ENCODE assay signal across 30 cellular contexts in the genomic region with DNA sequence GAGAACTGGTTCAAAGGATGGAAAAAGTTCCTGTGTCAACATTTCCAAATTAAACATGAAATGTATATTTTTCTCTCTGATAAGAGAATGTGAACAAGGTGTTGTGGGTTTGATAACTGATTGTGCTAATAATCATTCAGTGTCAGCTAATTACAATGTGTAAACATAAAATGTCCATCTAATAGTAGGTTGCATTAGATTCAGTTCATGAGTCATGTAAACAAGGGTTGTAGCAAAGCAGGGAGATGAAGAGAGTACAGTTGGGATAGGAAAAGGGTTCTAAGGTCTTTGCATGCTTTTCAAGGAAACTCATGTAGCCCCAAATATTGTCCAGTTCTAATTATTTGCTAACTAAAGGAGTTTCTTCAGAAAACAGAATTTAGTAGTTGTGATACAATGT. TPM values are rescaled to one million over a fixed set of nuclear protein-coding genes. Genes with fewer than 3 reads are reported as not detected.
A peak's percentile ranks its signal among the peaks of the same experiment; 100 is the strongest.
DNase-seq lines count a peak whose midpoint lies in the region; ATAC-seq, FAIRE-seq and TF ChIP-seq lines count a peak whose summit lies in the region.
"Had no signal": no experiment of that assay in that cellular context is flagged by ENCODE, and none has a peak within 500 bp of the region (broad histone marks: within the 10 kb centered on the region; RNA-seq: fewer than 3 reads in every experiment).

No MANE protein-coding gene starts in this region.

- H3K14ac ChIP-seq in mesenchymal stem cell (ENCODE audit: low read length in 2 of 2): no peak overlapping the region

- H3K27me3 Mint-ChIP-seq in HFFc6 (ENCODE audit: insufficient read depth): peaks cover 3% of the 10 kb centered on the region

- no peak overlapping the region for H2AK5ac ChIP-seq in mesenchymal stem cell (ENCODE audit: low read length, severe bottlenecking)

- H4K20me1 ChIP-seq in KMS-11 (ENCODE audit: insufficient read depth): no peaks in the 10 kb centered on the region
- H4K20me1 ChIP-seq: BLaER1 had no signal

- peak overlapping the region; percentile 31; the same call in 1 of the 2 replicates for H3K4me3 Mint-ChIP-seq in HFFc6
- H3K4me3 Mint-ChIP-seq: CD14-positive monocyte; CD4-positive, alpha-beta memory T cell; CD4-positive, CD25-positive, alpha-beta regulatory T cell; CD8-positive, alpha-beta memory T cell had no signal

- H3K36me3 Mint-ChIP-seq in HFFc6 (ENCODE audit: low read depth): peaks cover 63% of the 10 kb centered on the region
- H3K36me3 Mint-ChIP-seq: CD14-positive monocyte; CD4-positive, alpha-beta memory T cell; CD4-positive, CD25-positive, alpha-beta regulatory T cell; CD8-positive, alpha-beta memory T cell had no signal

- H3K27ac ChIP-seq in KMS-11: no peak overlapping the region
- H3K27ac ChIP-seq in mesenchymal stem cell (ENCODE audit: low read length, poor library complexity, severe bottlenecking): no peak overlapping the region
- no peak overlapping the region for H3K27ac ChIP-seq in kidney (ENCODE audit: low read depth in 2 of 2, low read length in 2 of 2)
- H3K27ac ChIP-seq: BLaER1 had no signal

- no peaks in the 10 kb centered on the region for H3K9me3 Mint-ChIP-seq in HFFc6
- H3K9me3 Mint-ChIP-seq: CD14-positive monocyte; CD4-positive, alpha-beta memory T cell; CD8-positive, alpha-beta memory T cell had no signal

- H2BK5ac ChIP-seq in mesenchymal stem cell (ENCODE audit: low read depth, low read length, poor library complexity, severe bottlenecking): no peak overlapping the region

- H3K4me1 Mint-ChIP-seq in HFFc6 (ENCODE audit: low read depth): peaks cover 92% of the 10 kb centered on the region
- H3K4me1 Mint-ChIP-seq: CD8-positive, alpha-beta memory T cell had no signal

- H3K4me1 ChIP-seq in KMS-11 (ENCODE audit: low read depth, poor library complexity, severe bottlenecking) (peaks cover 76% of the 10 kb centered on the region), mesenchymal stem cell (ENCODE audit: control insufficient read depth, insufficient read depth, low read depth, low read length) (no peaks in the 10 kb centered on the region), kidney (ENCODE audit: control insufficient read depth in 1 of 2, insufficient read depth in 1 of 2, low read depth in 1 of 2, low read length in 2 of 2) (no peaks in the 10 kb centered on the region)
- H3K4me1 ChIP-seq: BE2C had no signal

- H2BK15ac ChIP-seq in mesenchymal stem cell (ENCODE audit: low read depth, poor library complexity, severe bottlenecking): no peak overlapping the region

- ATAC-seq in HG03139 (IDR thresholded peaks at IDR 0.05; ENCODE audit: unreplicated experiment): no peak
- ATAC-seq: GM12878 had no signal

- H3K27ac Mint-ChIP-seq in HFFc6: peak overlapping the region; percentile 30
- H3K27ac Mint-ChIP-seq: CD14-positive monocyte; CD4-positive, alpha-beta memory T cell; CD4-positive, CD25-positive, alpha-beta regulatory T cell; CD8-positive, alpha-beta memory T cell had no signal

- H3K23ac ChIP-seq in mesenchymal stem cell (ENCODE audit: low read length in 2 of 2): no peak overlapping the region

- no peak overlapping the region for H3K9ac ChIP-seq in KMS-11
- no peak overlapping the region for H3K9ac ChIP-seq in mesenchymal stem cell (ENCODE audit: low read length)
- no peak overlapping the region for H3K9ac ChIP-seq in kidney (ENCODE audit: low read length in 2 of 2)
- H3K9ac ChIP-seq: BLaER1 had no signal

- DNase-seq in HCEC 1CT (peak; percentile 36), HFFc6 (no peak), mesenchymal stem cell (peak; percentile 68), GM10266 (ENCODE audit: extremely low spot score) (no peak), kidney (no peak), SK-N-DZ (ENCODE audit: low spot score) (no peak)
- DNase-seq: 8988T; ACHN; BE2C; C1 segment of cervical spinal cord; CD4-positive, alpha-beta memory T cell; CD4-positive, CD25-positive, alpha-beta regulatory T cell; CD8-positive, alpha-beta memory T cell; COR-L47; DMS 273 treated with DMSO at 0.1 percent for 48 hours; DMS153; DMS53; DMS79; DND-41; EL; GF-D8 had no signal

- TF ChIP-seq CTCF in HFFc6 (IDR thresholded peaks at IDR 0.05) (no peak), KMS-11 (conservative IDR thresholded peaks at IDR 0.05; ENCODE audit: low read depth, low read length) (no peak), GM10266 (IDR thresholded peaks at IDR 0.05; ENCODE audit: control insufficient read depth, insufficient read depth, low read depth, missing control alignments) (no peak), kidney (IDR thresholded peaks at IDR 0.05; ENCODE audit: borderline replicate concordance, extremely low read depth, insufficient read depth) (no peak)

- H3K27me3 ChIP-seq in KMS-11 (ENCODE audit: insufficient read depth, low read depth) (no peaks in the 10 kb centered on the region), mesenchymal stem cell (ENCODE audit: control insufficient read depth in 1 of 2, insufficient read depth in 1 of 2, low read length in 2 of 2) (no peaks in the 10 kb centered on the region)
- H3K27me3 ChIP-seq: BE2C, BLaER1 had no signal

- H3K9me3 ChIP-seq in mesenchymal stem cell (ENCODE audit: control insufficient read depth, low read length) (no peaks in the 10 kb centered on the region), kidney (ENCODE audit: control insufficient read depth in 1 of 2, low read length in 2 of 2) (no peaks in the 10 kb centered on the region)
- H3K9me3 ChIP-seq: BE2C, BLaER1 had no signal

- no peak overlapping the region for H3K18ac ChIP-seq in mesenchymal stem cell (ENCODE audit: low read depth in 1 of 2, low read length in 2 of 2)

- H3K79me2 ChIP-seq in KMS-11 (ENCODE audit: insufficient read depth, low read depth): no peaks in the 10 kb centered on the region

- FAIRE-seq in kidney (lab: Jason Lieb, UNC): no peak
- FAIRE-seq: A204.1, G401.6, GM12878, GM12892, GM18507 had no signal

- H3K36me3 ChIP-seq in KMS-11 (ENCODE audit: insufficient read depth) (no peaks in the 10 kb centered on the region), mesenchymal stem cell (ENCODE audit: control insufficient read depth in 1 of 2, insufficient read depth in 2 of 2, low read depth in 1 of 2, low read length in 2 of 2) (no peaks in the 10 kb centered on the region), kidney (ENCODE audit: control insufficient read depth in 1 of 2, insufficient read depth in 2 of 2, low read length in 2 of 2) (no peaks in the 10 kb centered on the region)
- H3K36me3 ChIP-seq: BE2C had no signal

- intact Hi-C loops in kidney (cut with DNase I): no loop called here

- H2AFZ ChIP-seq in KMS-11 (ENCODE audit: low read depth): no peak overlapping the region
- H2AFZ ChIP-seq in mesenchymal stem cell (ENCODE audit: low read depth, low read length): no peak overlapping the region

- no peak overlapping the region for H3K4ac ChIP-seq in mesenchymal stem cell (ENCODE audit: low read depth in 1 of 2, low read length in 2 of 2)

- H3K4me2 ChIP-seq in KMS-11 (peak overlapping the region; percentile 21), mesenchymal stem cell (ENCODE audit: low read length, poor library complexity, severe bottlenecking) (no peak overlapping the region)
- H3K4me2 ChIP-seq: BLaER1 had no signal

- no peak overlapping the region for H2BK120ac ChIP-seq in mesenchymal stem cell (ENCODE audit: low read depth, low read length)

- H3K4me3 ChIP-seq in KMS-11 (IDR thresholded peaks at IDR 0.05; ENCODE audit: insufficient read depth, low read depth, low read length) (no peak overlapping the region), mesenchymal stem cell (ENCODE audit: insufficient read depth in 1 of 2, low read depth in 1 of 2, low read length in 2 of 2) (no peak overlapping the region), kidney (ENCODE audit: low read length in 2 of 2) (no peak overlapping the region)
- H3K4me3 ChIP-seq: BLaER1, GM12878 had no signal

- no peak overlapping the region for H4K8ac ChIP-seq in mesenchymal stem cell (ENCODE audit: low read length)

- H2BK12ac ChIP-seq in mesenchymal stem cell (ENCODE audit: low read length in 2 of 2): no peak overlapping the region

- no peak overlapping the region for H4K91ac ChIP-seq in mesenchymal stem cell (ENCODE audit: low read length)

- peaks cover 22% of the 10 kb centered on the region for H3K79me1 ChIP-seq in mesenchymal stem cell (replicated peaks; ENCODE audit: low read length, poor library complexity, severe bottlenecking)

RNA-seq across cellular contexts. Expression of a gene that starts 55.4 kb away (rescaled TPM):
- 10 to 100 TPM; 36.7 to 53.7 (median 38.4) TPM for total RNA-seq in HFFc6 (2021; fragmentation: NEBNext Ultra II Directional; extraction: Animal tissue kit (Norgen Biotek cat#: 25700))
- polyA plus RNA-seq in mesenchymal stem cell (2013, experiment 1 of 2): 11.5 TPM
- polyA plus RNA-seq in mesenchymal stem cell (2013, experiment 2 of 2): 11.2 TPM
- 3.4 TPM for total RNA-seq in kidney
- 2.6 TPM for polyA plus RNA-seq in kidney (ENCODE audit: insufficient read depth, low read depth, low replicate concordance)
- polyA plus RNA-seq in SK-N-DZ (2014; cell fraction: cytosol; rRNA removed): 19.7 and 21.2 TPM in 2 replicates
- polyA plus RNA-seq in SK-N-DZ (2014; cell fraction: nucleus; rRNA removed): 13.4 and 18.4 TPM in 2 replicates
- total RNA-seq: CD4-positive, alpha-beta memory T cell; CD8-positive, alpha-beta memory T cell; GM12878 had no signal
- polyA plus RNA-seq: CD14-positive monocyte; CD4-positive, alpha-beta memory T cell; CD4-positive, CD25-positive, alpha-beta regulatory T cell; CD8-positive, alpha-beta memory T cell; GM12878 had no signal

Comparison
In these comparisons a context has a peak if more than half of its experiments do, and no peak if none do; other contexts are left out.
1. DNase-seq: peak in HCEC 1CT (single experiment) and mesenchymal stem cell (single experiment); none in HFFc6 (single experiment), GM10266 (single experiment), kidney (single experiment) and SK-N-DZ (single experiment).